In the genomic region with DNA sequence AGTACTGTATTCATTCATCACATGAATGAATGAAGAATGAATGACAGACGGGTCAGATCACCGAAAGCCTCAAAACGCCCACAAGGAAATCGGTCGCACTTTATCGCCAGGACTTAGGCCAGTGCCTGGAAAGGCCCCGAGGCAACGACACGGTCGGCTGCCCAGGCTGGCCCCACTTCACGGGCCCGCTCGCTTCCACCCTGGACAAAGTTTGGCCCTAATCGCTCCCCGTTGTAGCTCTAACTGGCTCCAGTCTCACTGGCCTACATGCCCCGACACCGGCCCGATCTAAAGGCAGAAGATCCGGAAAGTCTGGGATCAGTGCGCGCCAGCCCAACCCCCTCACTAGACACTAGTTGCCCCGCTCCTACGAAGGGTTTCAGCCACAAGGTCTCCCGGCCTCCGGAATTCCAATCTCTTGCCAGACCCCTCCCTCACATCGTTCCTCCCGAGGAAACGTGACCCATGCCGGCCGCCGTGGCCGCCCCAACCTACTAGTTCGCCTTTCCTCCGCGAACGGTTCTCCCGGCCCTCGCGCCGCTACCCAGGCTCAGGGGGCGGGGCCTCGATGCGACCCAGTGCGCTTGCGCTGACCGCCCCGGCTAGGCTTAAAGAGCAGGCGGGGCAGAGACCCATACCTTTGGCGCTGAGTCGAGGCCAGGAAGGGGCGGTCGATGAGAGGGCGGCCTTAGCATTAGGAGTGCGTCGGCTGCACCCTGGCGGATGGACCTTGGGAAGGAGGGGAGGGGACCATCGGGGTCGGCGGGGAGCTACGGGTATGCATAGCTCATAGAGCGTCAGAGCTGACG, we compare ENCODE assay signal across 1 cellular context.
TF ChIP-seq lines count a peak whose summit lies in the region.

GSS (minus strand) TSS at position 575 of the 809 bp plus-strand sequence. CDS start 3,954 bp downstream, outside the sequence.
MYH7B (plus strand) TSS at position 637 of the 809 bp plus-strand sequence. CDS start 22,138 bp downstream, outside the sequence.

TF ChIP-seq in HEK293, 187 proteins besides CTCF, POLR2A, EP300 and RAD21 (continued from another document):
- TF ChIP-seq, protein P1, sequence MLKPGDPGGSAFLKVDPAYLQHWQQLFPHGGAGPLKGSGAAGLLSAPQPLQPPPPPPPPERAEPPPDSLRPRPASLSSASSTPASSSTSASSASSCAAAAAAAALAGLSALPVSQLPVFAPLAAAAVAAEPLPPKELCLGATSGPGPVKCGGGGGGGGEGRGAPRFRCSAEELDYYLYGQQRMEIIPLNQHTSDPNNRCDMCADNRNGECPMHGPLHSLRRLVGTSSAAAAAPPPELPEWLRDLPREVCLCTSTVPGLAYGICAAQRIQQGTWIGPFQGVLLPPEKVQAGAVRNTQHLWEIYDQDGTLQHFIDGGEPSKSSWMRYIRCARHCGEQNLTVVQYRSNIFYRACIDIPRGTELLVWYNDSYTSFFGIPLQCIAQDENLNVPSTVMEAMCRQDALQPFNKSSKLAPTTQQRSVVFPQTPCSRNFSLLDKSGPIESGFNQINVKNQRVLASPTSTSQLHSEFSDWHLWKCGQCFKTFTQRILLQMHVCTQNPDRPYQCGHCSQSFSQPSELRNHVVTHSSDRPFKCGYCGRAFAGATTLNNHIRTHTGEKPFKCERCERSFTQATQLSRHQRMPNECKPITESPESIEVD (tag by site-specific recombination; IDR thresholded peaks at IDR 0.05): no peak; the same call in 1 of the 2 replicates
- TF ChIP-seq ZNF366 (tag by site-specific recombination; conservative IDR thresholded peaks at IDR 0.05) (peak; percentile 65; the same call in 1 of the 2 replicates), ZNF292 (tag by site-specific recombination; IDR thresholded peaks at IDR 0.05; ENCODE audit: borderline replicate concordance, low read depth) (no peak), ZNF335 (tag by site-specific recombination; conservative IDR thresholded peaks at IDR 0.05) (peak; percentile 91), SCRT1 (tag by site-specific recombination; IDR thresholded peaks at IDR 0.05; ENCODE audit: borderline replicate concordance) (no peak; the same call in 1 of the 2 replicates)
- TF ChIP-seq, protein P2, sequence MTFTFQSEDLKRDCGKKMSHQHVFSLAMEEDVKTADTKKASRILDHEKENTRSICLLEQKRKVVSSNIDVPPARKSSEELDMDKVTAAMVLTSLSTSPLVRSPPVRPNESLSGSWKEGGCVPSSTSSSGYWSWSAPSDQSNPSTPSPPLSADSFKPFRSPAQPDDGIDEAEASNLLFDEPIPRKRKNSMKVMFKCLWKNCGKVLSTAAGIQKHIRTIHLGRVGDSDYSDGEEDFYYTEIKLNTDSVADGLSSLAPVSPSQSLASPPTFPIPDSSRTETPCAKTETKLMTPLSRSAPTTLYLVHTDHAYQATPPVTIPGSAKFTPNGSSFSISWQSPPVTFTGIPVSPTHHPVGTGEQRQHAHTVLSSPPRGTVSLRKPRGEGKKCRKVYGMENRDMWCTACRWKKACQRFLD (tag by site-specific recombination; IDR thresholded peaks at IDR 0.05): no peak
